27 cellular contexts compared by ENCODE assay signal in genomic region chr17:70076831-70077230, GRCh38. TPM values are rescaled to one million over a fixed set of nuclear protein-coding genes. Genes with fewer than 3 reads are reported as not detected.
"Had no signal": no experiment of that assay in that cellular context is flagged by ENCODE, and none has a peak within 500 bp of the region (broad histone marks: within the 10 kb centered on the region; RNA-seq: fewer than 3 reads in every experiment).

No MANE protein-coding gene starts in this region.

- ATAC-seq: activated T-cell treated with anti-CD3 and anti-CD28 coated beads, Interleukin-2, amount 50 U/mL, for 4 hours; heart right ventricle; mucosa of descending colon; stimulated activated naive B cell treated with anti-CD40 and anti-IgM and Interleukin-4, amounts not matched to agents 10 μg/mL and 1 μg/mL and 100 μg/mL, for 72 hours; T-helper 17 cell had no signal

- H3K27ac Mint-ChIP-seq: activated naive CD8-positive, alpha-beta T cell treated with anti-CD3 and anti-CD28 coated beads for 36 hours; activated T-helper 2 cell treated with anti-CD3 and anti-CD28 coated beads, Interferon-gamma antibody, Interleukin-2, Interleukin-4, amounts not matched to agents 10 μg/mL and 5 μg/mL and 100 μg/mL, durations not matched to agents 14 hours and 24 hours and 36 hours; stimulated activated naive B cell treated with anti-CD40 and anti-IgM and Interleukin-4, amounts not matched to agents 10 μg/mL and 1 μg/mL and 100 μg/mL, for 72 hours; T-helper 17 cell had no signal

- H3K4me3 Mint-ChIP-seq: activated naive CD8-positive, alpha-beta T cell treated with anti-CD3 and anti-CD28 coated beads for 36 hours; activated T-cell treated with anti-CD3 and anti-CD28 coated beads, Interleukin-2, amount 50 U/mL, for 4 hours; central memory CD8-positive, alpha-beta T cell; neural crest cell; stimulated activated naive B cell treated with anti-CD40 and anti-IgM and Interleukin-4, amounts not matched to agents 10 μg/mL and 1 μg/mL and 100 μg/mL, for 72 hours; T-helper 17 cell had no signal

- H3K4me1 Mint-ChIP-seq: activated naive CD8-positive, alpha-beta T cell treated with anti-CD3 and anti-CD28 coated beads for 36 hours; central memory CD8-positive, alpha-beta T cell; stimulated activated naive B cell treated with anti-CD40 and anti-IgM and Interleukin-4, amounts not matched to agents 10 μg/mL and 1 μg/mL and 100 μg/mL, for 72 hours; T-helper 17 cell had no signal

- H3K27me3 ChIP-seq: heart right ventricle had no signal

- H3K27ac ChIP-seq: heart right ventricle, left ventricle myocardium inferior had no signal

- H3K4me1 ChIP-seq: left ventricle myocardium inferior had no signal

- H3K27me3 Mint-ChIP-seq: central memory CD8-positive, alpha-beta T cell; stimulated activated naive B cell treated with anti-CD40 and anti-IgM and Interleukin-4, amounts not matched to agents 10 μg/mL and 1 μg/mL and 100 μg/mL, for 72 hours had no signal

- H3K4me3 ChIP-seq: heart right ventricle, left ventricle myocardium inferior, mucosa of descending colon had no signal

- H3K36me3 Mint-ChIP-seq: activated naive CD8-positive, alpha-beta T cell treated with anti-CD3 and anti-CD28 coated beads for 36 hours; stimulated activated naive B cell treated with anti-CD40 and anti-IgM and Interleukin-4, amounts not matched to agents 10 μg/mL and 1 μg/mL and 100 μg/mL, for 72 hours had no signal

- H3K9me3 ChIP-seq: heart right ventricle, left ventricle myocardium inferior, mucosa of descending colon had no signal

- H3K36me3 ChIP-seq: heart right ventricle, left ventricle myocardium inferior had no signal

- DNase-seq: activated CD4-positive, alpha-beta T cell treated with anti-CD3 and anti-CD28 coated beads for 4 hours; activated CD4-positive, alpha-beta T cell treated with anti-CD3 and anti-CD28 coated beads, Interleukin-2, amount 50 U/mL, for 48 hours; activated CD4-positive, CD25-positive, alpha-beta regulatory T cell; activated CD8-positive, alpha-beta memory T cell treated with anti-CD3 and anti-CD28 coated beads, Interleukin-2, amount 50 U/mL, for 48 hours; activated naive CD4-positive, alpha-beta T cell treated with Interleukin-2 at 50 U/mL for 16 hours; activated naive CD8-positive, alpha-beta T cell treated with anti-CD3 and anti-CD28 coated beads for 36 hours; activated T-cell treated with anti-CD3 and anti-CD28 coated beads, Interleukin-2, amount 50 U/mL, for 4 hours; effector memory CD4-positive, alpha-beta T cell; heart right ventricle; left ventricle myocardium inferior; mucosa of descending colon; occipital lobe; retina; stimulated activated CD4-positive, alpha-beta T cell treated with anti-CD3 and anti-CD28 coated beads, Interleukin-2, amount 100 ng/mL, for 48 hours; stimulated activated CD8-positive, alpha-beta memory T cell treated with anti-CD3 and anti-CD28 coated beads, Interleukin-4, amount 100 ng/mL, for 48 hours; stimulated activated naive B cell treated with anti-CD40 and anti-IgM and Interleukin-4, amounts not matched to agents 10 μg/mL and 1 μg/mL and 100 μg/mL, for 72 hours; SW 1271; T-helper 17 cell; trophoblast cell had no signal

- H3K9me3 Mint-ChIP-seq: activated naive CD8-positive, alpha-beta T cell treated with anti-CD3 and anti-CD28 coated beads for 36 hours; activated T-helper 2 cell treated with anti-CD3 and anti-CD28 coated beads, Interferon-gamma antibody, Interleukin-2, Interleukin-4, amounts not matched to agents 10 μg/mL and 5 μg/mL and 100 μg/mL, durations not matched to agents 14 hours and 24 hours and 36 hours; stimulated activated naive B cell treated with anti-CD40 and anti-IgM and Interleukin-4, amounts not matched to agents 10 μg/mL and 1 μg/mL and 100 μg/mL, for 72 hours had no signal

RNA-seq across cellular contexts. Expression of gene KCNJ16, which starts 1.8 kb away (rescaled TPM):
- total RNA-seq: activated CD8-positive, alpha-beta memory T cell treated with anti-CD3 and anti-CD28 coated beads for 36 hours; activated naive CD8-positive, alpha-beta T cell treated with anti-CD3 and anti-CD28 coated beads for 36 hours; activated T-cell treated with anti-CD3 and anti-CD28 coated beads, Interleukin-2, amount 50 U/mL, for 4 hours; activated T-helper 2 cell treated with anti-CD3 and anti-CD28 coated beads, Interferon-gamma antibody, Interleukin-2, Interleukin-4, amounts not matched to agents 10 μg/mL and 5 μg/mL and 100 μg/mL, durations not matched to agents 14 hours and 24 hours and 36 hours; dermis microvascular lymphatic vessel endothelial cell; fibroblast of villous mesenchyme; left ventricle myocardium inferior; lung microvascular endothelial cell; T-helper 17 cell had no signal
- polyA plus RNA-seq: heart right ventricle, keratinocyte had no signal
